ENCODE assay signal across 10 cellular contexts in genomic region chr13:110067355-110068175, GRCh38.
"Had no signal": no experiment of that assay in that cellular context is flagged by ENCODE, and none has a peak within 500 bp of the region (broad histone marks: within the 10 kb centered on the region; RNA-seq: fewer than 3 reads in every experiment).

No MANE protein-coding gene starts in this region.

- ATAC-seq: activated CD4-positive, CD25-positive, alpha-beta regulatory T cell treated with anti-CD3 and anti-CD28 coated beads, Interleukin-2, amount 50 U/mL, for 24 hours; mucosa of descending colon; natural killer cell; psoas muscle had no signal

- H3K9me3 ChIP-seq: mucosa of descending colon, psoas muscle, upper lobe of left lung had no signal

- DNase-seq: activated effector memory CD4-positive, alpha-beta T cell treated with Interleukin-2 at 50 U/mL for 16 hours; activated T-cell treated with anti-CD3 and anti-CD28 coated beads, Interleukin-2, amount 50 U/mL, for 1 hour; hypothalamus; mucosa of descending colon; natural killer cell; psoas muscle; stimulated activated CD4-positive, alpha-beta T cell treated with anti-CD3 and anti-CD28 coated beads, Interleukin-4, amount 100 ng/mL, for 24 hours; upper lobe of left lung had no signal

- FAIRE-seq: colon had no signal

- H3K36me3 ChIP-seq: upper lobe of left lung had no signal

- H3K4me3 ChIP-seq: mucosa of descending colon, psoas muscle, upper lobe of left lung had no signal

- H3K4me1 ChIP-seq: upper lobe of left lung had no signal

- H3K27ac ChIP-seq: psoas muscle, upper lobe of left lung had no signal

- H3K27me3 ChIP-seq: upper lobe of left lung had no signal
